16 cellular contexts compared by ENCODE assay signal in genomic region chr12:84658877-84659276, GRCh38.
"Had no signal": no experiment of that assay in that cellular context is flagged by ENCODE, and none has a peak within 500 bp of the region (broad histone marks: within the 10 kb centered on the region; RNA-seq: fewer than 3 reads in every experiment).

No MANE protein-coding gene starts in this region.

- H3K36me3 ChIP-seq: ovary, sigmoid colon had no signal

- H3K27me3 ChIP-seq: ovary, sigmoid colon had no signal

- H3K4me3 ChIP-seq: coronary artery, ovary, sigmoid colon had no signal

- H3K9me3 ChIP-seq: ovary, sigmoid colon had no signal

- ATAC-seq: activated T-cell treated with anti-CD3 and anti-CD28 coated beads, Interleukin-2, amount 50 U/mL, for 72 hours; esophagus mucosa; left ventricle myocardium superior; stimulated activated effector memory CD8-positive, alpha-beta T cell treated with anti-CD3 and anti-CD28 coated beads, Interleukin-12 subunit alpha, Interleukin-12 subunit beta, amount 100 ng/mL, for 72 hours had no signal

- DNase-seq: activated CD4-positive, alpha-beta T cell treated with anti-CD3 and anti-CD28 coated beads, Interleukin-2, amount 10 ng/mL, durations not matched to agents 7 days and 5 days; activated CD4-positive, CD25-positive, alpha-beta regulatory T cell; activated CD8-positive, alpha-beta memory T cell treated with anti-CD3 and anti-CD28 coated beads, Interleukin-2, amount 50 U/mL, for 48 hours; activated gamma-delta T cell treated with Interleukin-2 at 50 U/mL for 16 hours; activated naive CD8-positive, alpha-beta T cell treated with anti-CD3 and anti-CD28 coated beads, Interleukin-2, amount 10 ng/mL, durations not matched to agents 7 days and 5 days; activated T-cell treated with anti-CD3 and anti-CD28 coated beads, Interleukin-2, amount 50 U/mL, for 72 hours; central memory CD4-positive, alpha-beta T cell; hippocampal formation; left ventricle myocardium superior; ovary; sigmoid colon; stimulated activated CD4-positive, alpha-beta T cell treated with anti-CD3 and anti-CD28 coated beads, Interleukin-12 subunit alpha, Interleukin-12 subunit beta, amount 100 ng/mL, for 4 hours; stimulated activated CD4-positive, alpha-beta T cell treated with anti-CD3 and anti-CD28 coated beads, Interleukin-2, amount 100 ng/mL, for 24 hours had no signal

- H3K27ac ChIP-seq: coronary artery, ovary, sigmoid colon had no signal
